12 cellular contexts compared by ENCODE assay signal in genomic region chrX:75229774-75230173, GRCh38. TPM values are rescaled to one million over a fixed set of nuclear protein-coding genes. Genes with fewer than 3 reads are reported as not detected.
DNase-seq lines count a peak whose midpoint lies in the region; ATAC-seq and TF ChIP-seq lines count a peak whose summit lies in the region.
"Had no signal": no experiment of that assay in that cellular context is flagged by ENCODE, and none has a peak within 500 bp of the region (broad histone marks: within the 10 kb centered on the region; RNA-seq: fewer than 3 reads in every experiment).

No MANE protein-coding gene starts in this region.

- H3K4me1 ChIP-seq in right atrium auricular region, result no peaks in the 10 kb centered on the region
- H3K4me1 ChIP-seq: esophagus squamous epithelium had no signal

- H3K27ac ChIP-seq in right atrium auricular region, result no peak overlapping the region
- H3K27ac ChIP-seq: esophagus squamous epithelium had no signal

- peaks cover 1 to 4% of the 10 kb centered on the region in 2 donors for H3K36me3 Mint-ChIP-seq in activated T-cell treated with anti-CD3 and anti-CD28 coated beads, Interleukin-2, amount 50 U/mL, for 72 hours (ENCODE audit: insufficient read depth in 2 of 2)
- no peaks in the 10 kb centered on the region for H3K36me3 Mint-ChIP-seq in stimulated activated effector memory CD8-positive, alpha-beta T cell treated with anti-CD3 and anti-CD28 coated beads, Interleukin-12 subunit alpha, Interleukin-12 subunit beta, amount 100 ng/mL, for 72 hours

- H3K27me3 Mint-ChIP-seq in activated T-cell treated with anti-CD3 and anti-CD28 coated beads, Interleukin-2, amount 50 U/mL, for 72 hours (ENCODE audit: low read depth), result peaks cover 35% of the 10 kb centered on the region

- peak; percentile 24 to 39 for ATAC-seq in activated T-cell treated with anti-CD3 and anti-CD28 coated beads, Interleukin-2, amount 50 U/mL, for 72 hours (replicated peaks in 1 of 2)
- ATAC-seq in GM21529 (IDR thresholded peaks at IDR 0.05; ENCODE audit: unreplicated experiment), result peak; percentile 94
- ATAC-seq in HG03159 (IDR thresholded peaks at IDR 0.05; ENCODE audit: unreplicated experiment), result peak; percentile 88
- ATAC-seq in stimulated activated effector memory CD8-positive, alpha-beta T cell treated with anti-CD3 and anti-CD28 coated beads, Interleukin-12 subunit alpha, Interleukin-12 subunit beta, amount 100 ng/mL, for 72 hours, result peak; percentile 56

- H3K9me3 Mint-ChIP-seq in activated T-cell treated with anti-CD3 and anti-CD28 coated beads, Interleukin-2, amount 50 U/mL, for 72 hours, result no peaks in the 10 kb centered on the region
- H3K9me3 Mint-ChIP-seq in stimulated activated effector memory CD8-positive, alpha-beta T cell treated with anti-CD3 and anti-CD28 coated beads, Interleukin-12 subunit alpha, Interleukin-12 subunit beta, amount 100 ng/mL, for 72 hours, result no peaks in the 10 kb centered on the region
- H3K9me3 Mint-ChIP-seq: activated T-cell treated with anti-CD3 and anti-CD28 coated beads, Interleukin-2, amount 50 U/mL, for 24 hours had no signal

- H3K27me3 ChIP-seq in right atrium auricular region, result no peaks in the 10 kb centered on the region
- H3K27me3 ChIP-seq: esophagus squamous epithelium had no signal

- peaks cover 5% of the 10 kb centered on the region for H3K4me1 Mint-ChIP-seq in activated T-cell treated with anti-CD3 and anti-CD28 coated beads, Interleukin-2, amount 50 U/mL, for 72 hours (ENCODE audit: low read depth)
- H3K4me1 Mint-ChIP-seq in stimulated activated effector memory CD8-positive, alpha-beta T cell treated with anti-CD3 and anti-CD28 coated beads, Interleukin-12 subunit alpha, Interleukin-12 subunit beta, amount 100 ng/mL, for 72 hours, result peaks cover 6% of the 10 kb centered on the region
- H3K4me1 Mint-ChIP-seq: neural crest cell had no signal

- no peaks in the 10 kb centered on the region for H3K9me3 ChIP-seq in right atrium auricular region
- H3K9me3 ChIP-seq: esophagus squamous epithelium had no signal

- no peak overlapping the region for H3K4me3 ChIP-seq in right atrium auricular region
- H3K4me3 ChIP-seq: esophagus squamous epithelium had no signal

- H3K4me3 Mint-ChIP-seq in activated T-cell treated with anti-CD3 and anti-CD28 coated beads, Interleukin-2, amount 50 U/mL, for 72 hours, result no peak overlapping the region
- H3K4me3 Mint-ChIP-seq in stimulated activated effector memory CD8-positive, alpha-beta T cell treated with anti-CD3 and anti-CD28 coated beads, Interleukin-12 subunit alpha, Interleukin-12 subunit beta, amount 100 ng/mL, for 72 hours, result no peak overlapping the region
- H3K4me3 Mint-ChIP-seq: activated T-cell treated with anti-CD3 and anti-CD28 coated beads, Interleukin-2, amount 50 U/mL, for 24 hours; neural crest cell had no signal

- no peak for TF ChIP-seq CTCF in right atrium auricular region (IDR thresholded peaks at IDR 0.05)

- H3K27ac Mint-ChIP-seq in activated T-cell treated with anti-CD3 and anti-CD28 coated beads, Interleukin-2, amount 50 U/mL, for 72 hours, result no peak overlapping the region
- no peak overlapping the region for H3K27ac Mint-ChIP-seq in stimulated activated effector memory CD8-positive, alpha-beta T cell treated with anti-CD3 and anti-CD28 coated beads, Interleukin-12 subunit alpha, Interleukin-12 subunit beta, amount 100 ng/mL, for 72 hours
- H3K27ac Mint-ChIP-seq: activated T-cell treated with anti-CD3 and anti-CD28 coated beads, Interleukin-2, amount 50 U/mL, for 24 hours had no signal

- peak in 1 of 2 donors; percentile 2 for DNase-seq in activated T-cell treated with anti-CD3 and anti-CD28 coated beads, Interleukin-2, amount 50 U/mL, for 72 hours
- no peak for DNase-seq in activated T-cell treated with anti-CD3 and anti-CD28 coated beads, Interleukin-2, amount 50 U/mL, for 1 hour
- no peak for DNase-seq in stimulated activated effector memory CD8-positive, alpha-beta T cell treated with anti-CD3 and anti-CD28 coated beads, Interleukin-12 subunit alpha, Interleukin-12 subunit beta, amount 100 ng/mL, for 72 hours (ENCODE audit: low spot score in 2 of 2)
- DNase-seq in SKM-1 (lab: John Stamatoyannopoulos, UW; ENCODE audit: unreplicated experiment), result no peak
- no peak for DNase-seq in right atrium auricular region (ENCODE audit: low spot score)
- no peak for DNase-seq in hepatic stellate cell (ENCODE audit: low spot score)
- DNase-seq: activated T-cell treated with anti-CD3 and anti-CD28 coated beads, Interleukin-2, amount 50 U/mL, for 24 hours; esophagus squamous epithelium; T-helper 9 cell had no signal

- no peaks in the 10 kb centered on the region for H3K36me3 ChIP-seq in right atrium auricular region
- H3K36me3 ChIP-seq: esophagus squamous epithelium had no signal

RNA-seq across cellular contexts. Expression of gene UPRT, which starts 44.1 kb away (rescaled TPM):
- 10 to 100 TPM; 24.9 to 36.4 TPM for total RNA-seq in activated T-cell treated with anti-CD3 and anti-CD28 coated beads, Interleukin-2, amount 50 U/mL, for 72 hours
- total RNA-seq in right atrium auricular region, result 10 to 100 TPM in 1 of 2 donors, 1 to 10 TPM in 1; 8.7 to 11.2 TPM

Comparison
In these comparisons a context has a peak if more than half of its experiments do, and no peak if none do; other contexts are left out.
1. ATAC-seq: peak in every context shown above with its lines; median percentile 94 in GM21529; 88 in HG03159; 56 in stimulated activated effector memory CD8-positive, alpha-beta T cell treated with anti-CD3 and anti-CD28 coated beads, Interleukin-12 subunit alpha, Interleukin-12 subunit beta, amount 100 ng/mL, for 72 hours; 32 in activated T-cell treated with anti-CD3 and anti-CD28 coated beads, Interleukin-2, amount 50 U/mL, for 72 hours.